11 cellular contexts compared by ENCODE assay signal in the genomic region with DNA sequence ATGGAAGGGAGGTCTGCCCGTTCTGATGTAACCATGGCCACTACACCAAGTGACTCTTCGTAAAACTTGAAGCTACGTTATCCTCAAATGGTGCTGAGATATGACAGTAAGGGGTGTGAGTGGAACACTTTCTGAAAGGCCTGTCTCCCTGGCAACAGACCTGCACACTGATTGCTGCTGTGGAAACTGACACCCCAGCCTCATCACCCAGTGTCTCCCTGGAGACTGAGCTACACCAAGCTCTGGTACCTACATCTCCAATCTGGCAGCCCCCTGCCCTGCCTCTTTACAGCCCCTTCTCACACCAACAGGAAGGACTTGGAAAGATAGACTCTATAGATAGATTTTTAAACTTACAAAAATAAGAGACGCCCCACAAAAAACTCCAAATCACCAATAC. TPM values are rescaled to one million over a fixed set of nuclear protein-coding genes. Genes with fewer than 3 reads are reported as not detected.
"Had no signal": no experiment of that assay in that cellular context is flagged by ENCODE, and none has a peak within 500 bp of the region (broad histone marks: within the 10 kb centered on the region; RNA-seq: fewer than 3 reads in every experiment).

No MANE protein-coding gene starts in this region.

- H3K27me3 ChIP-seq: tibial artery had no signal

- H3K27ac ChIP-seq: tibial artery had no signal

- DNase-seq: activated CD4-positive, alpha-beta T cell treated with anti-CD3 and anti-CD28 coated beads for 48 hours; effector CD8-positive, alpha-beta T cell; foreskin melanocyte; natural killer cell; SK-N-SH had no signal

- H3K36me3 Mint-ChIP-seq: natural killer cell had no signal

- H3K4me3 ChIP-seq: coronary artery, mucosa of descending colon, skin epidermis, tibial artery had no signal

- ATAC-seq: natural killer cell had no signal

- H3K9me3 ChIP-seq: mucosa of descending colon, SK-N-SH, tibial artery had no signal

- H3K4me3 Mint-ChIP-seq: natural killer cell had no signal

- H3K9me3 Mint-ChIP-seq: natural killer cell had no signal

RNA-seq across cellular contexts. Expression of a gene that starts 13.2 kb away (rescaled TPM):
- total RNA-seq: osteocyte, renal cortical epithelial cell had no signal

RNA-seq across cellular contexts. Expression of a gene that starts 37.7 kb away (rescaled TPM):
- total RNA-seq: osteocyte had no signal
